8 cellular contexts compared by ENCODE assay signal in genomic region chr12:49109631-49110172, GRCh38. TPM values are rescaled to one million over a fixed set of nuclear protein-coding genes. Genes with fewer than 3 reads are reported as not detected.
DNase-seq lines count a peak whose midpoint lies in the region; ATAC-seq and TF ChIP-seq lines count a peak whose summit lies in the region.

No MANE protein-coding gene starts in this region.

- 13 to 17% methylated on average over 9 to 10 of the region's 10 CpGs for whole genome bisulfite sequencing in upper lobe of left lung, 2 donors

- TF ChIP-seq CTCF in MCF 10A (IDR thresholded peaks at IDR 0.05; ENCODE audit: unreplicated experiment) (no peak), upper lobe of left lung (IDR thresholded peaks at IDR 0.05) (no peak)

- H3K27ac ChIP-seq in upper lobe of left lung: peak overlapping the region; percentile 94 to 100 (median 98)

- peaks cover 37 to 59% (median 40%) of the 10 kb centered on the region in 4 donors for H3K4me1 ChIP-seq in upper lobe of left lung

- TSS peak; percentile 35 for BruUV-seq in MCF 10A (replicated peaks; lab: Mats Ljungman, UMichigan)

- H3K27ac Mint-ChIP-seq in MCF 10A (ENCODE audit: low read depth, unreplicated experiment): peak overlapping the region; percentile 97

- H3K27me3 Mint-ChIP-seq in activated T-cell treated with anti-CD3 and anti-CD28 coated beads, Interleukin-2, amount 50 U/mL, for 4 hours (ENCODE audit: low read depth): no peaks in the 10 kb centered on the region
- H3K27me3 Mint-ChIP-seq in MCF 10A (ENCODE audit: insufficient read depth, unreplicated experiment): no peaks in the 10 kb centered on the region

- peaks cover 0 to 23% (median 11%) of the 10 kb centered on the region in 4 donors for H3K36me3 ChIP-seq in upper lobe of left lung

- H3K36me3 Mint-ChIP-seq in activated T-cell treated with anti-CD3 and anti-CD28 coated beads, Interleukin-2, amount 50 U/mL, for 4 hours (ENCODE audit: insufficient read depth): no peaks in the 10 kb centered on the region
- no peaks in the 10 kb centered on the region for H3K36me3 Mint-ChIP-seq in MCF 10A (ENCODE audit: insufficient read depth, unreplicated experiment)

- CTCF ChIA-PET in MCF 10A (lab: Yijun Ruan, JAX): interaction anchor here (0.5 to 5.0 kb wide), 11 partner anchors 9 to 309 kb away, joined by 3 to 27 read pairs (median 7); partner anchors contain the start of gene TUBA1B

- no peak for TF ChIP-seq EP300 in upper lobe of left lung (IDR thresholded peaks at IDR 0.05)

- H3K4me1 Mint-ChIP-seq in activated T-cell treated with anti-CD3 and anti-CD28 coated beads, Interleukin-2, amount 50 U/mL, for 4 hours (ENCODE audit: low read depth): peaks cover 37% of the 10 kb centered on the region
- peaks cover 23% of the 10 kb centered on the region for H3K4me1 Mint-ChIP-seq in MCF 10A (ENCODE audit: insufficient read depth, unreplicated experiment)

- no peaks in the 10 kb centered on the region for H3K9me3 ChIP-seq in upper lobe of left lung

- no peaks in the 10 kb centered on the region for H3K9me3 Mint-ChIP-seq in activated T-cell treated with anti-CD3 and anti-CD28 coated beads, Interleukin-2, amount 50 U/mL, for 4 hours
- H3K9me3 Mint-ChIP-seq in MCF 10A (ENCODE audit: unreplicated experiment): no peaks in the 10 kb centered on the region

- ATAC-seq in activated T-cell treated with anti-CD3 and anti-CD28 coated beads, Interleukin-2, amount 50 U/mL, for 4 hours: no peak
- ATAC-seq in upper lobe of left lung (ENCODE audit: low FRiP score in 2 of 2): peak in 1 of 2 donors; percentile 2

- peak overlapping the region; percentile 82 to 97 (median 90) for H3K4me3 ChIP-seq in upper lobe of left lung

- POLR2A ChIA-PET in MCF 10A (lab: Yijun Ruan, JAX): interaction anchor here (0.5 to 7.2 kb wide), 28 partner anchors 10 to 706 kb away, joined by 3 to 150 read pairs (median 4); partner anchors contain the start of genes ADCY6, ARF3, DHH and PRKAG1

- intact Hi-C loops in MCF 10A (cut with micrococcal nuclease): loop anchor here (1.0 kb wide), 1 partner anchor 126 kb away; no protein-coding TSS in a partner anchor

- no peak for DNase-seq in activated T-cell treated with anti-CD3 and anti-CD28 coated beads, Interleukin-2, amount 50 U/mL, for 4 hours
- DNase-seq in activated T-cell treated with anti-CD3 and anti-CD28 coated beads, Interleukin-2, amount 50 U/mL, for 48 hours: no peak
- DNase-seq in MCF 10A (ENCODE audit: unreplicated experiment) (no peak), medulla oblongata (ENCODE audit: extremely low spot score) (peak; percentile 31), upper lobe of left lung (no peak), HUDEP-2 (lab: John Stamatoyannopoulos, UW; ENCODE audit: unreplicated experiment in 76 of 76) (no peak), mesenteric fat pad (ENCODE audit: low spot score) (no peak)
- no peak for DNase-seq in activated CD4-positive, CD25-positive, alpha-beta regulatory T cell treated with anti-CD3 and anti-CD28 coated beads, Interleukin-2, amount 50 U/mL, for 72 hours

- TF ChIP-seq POLR2A in upper lobe of left lung (IDR thresholded peaks at IDR 0.05): no peak

- H3K27me3 ChIP-seq in upper lobe of left lung: no peaks in the 10 kb centered on the region

- H3K4me3 Mint-ChIP-seq in activated T-cell treated with anti-CD3 and anti-CD28 coated beads, Interleukin-2, amount 50 U/mL, for 4 hours: peak overlapping the region; percentile 99
- peak overlapping the region; percentile 86 for H3K4me3 Mint-ChIP-seq in MCF 10A (ENCODE audit: unreplicated experiment)

RNA-seq across cellular contexts. Expression of gene LMBR1L, which starts 0.9 kb away (rescaled TPM):
- 10 to 100 TPM; 27.5 to 35.5 (median 28.8) TPM for total RNA-seq in activated T-cell treated with anti-CD3 and anti-CD28 coated beads, Interleukin-2, amount 50 U/mL, for 4 hours
- total RNA-seq in MCF 10A (2022) (27.8 and 35.7 TPM in 2 replicates), upper lobe of left lung (100 to 1,000 TPM in 1 of 6 donors, 10 to 100 TPM in 5; 20.4 to 108 (median 57.7) TPM), mesenteric fat pad (46.1 TPM)

RNA-seq across cellular contexts. Expression of gene DHH, which starts 15.1 kb away (rescaled TPM):
- under 1 TPM in 1 of 3 donors, not detected in 2; 0.11 TPM for total RNA-seq in activated T-cell treated with anti-CD3 and anti-CD28 coated beads, Interleukin-2, amount 50 U/mL, for 4 hours
- total RNA-seq in MCF 10A (2022): not detected in 2 replicates
- 1 to 10 TPM in 2 of 6 donors, under 1 TPM in 3, not detected in 1; 0.39 to 3.1 (median 0.76) TPM for total RNA-seq in upper lobe of left lung
- total RNA-seq in mesenteric fat pad: 1.5 TPM

RNA-seq across cellular contexts. Expression of gene TUBA1B, which starts 21.5 kb away (rescaled TPM):
- 1,000 to 10,000 TPM; 2,095 to 2,519 (median 2,182) TPM for total RNA-seq in activated T-cell treated with anti-CD3 and anti-CD28 coated beads, Interleukin-2, amount 50 U/mL, for 4 hours
- 282 and 369 TPM in 2 replicates for total RNA-seq in MCF 10A (2022)
- total RNA-seq in upper lobe of left lung: 100 to 1,000 TPM in 5 of 6 donors, 10 to 100 TPM in 1; 87.0 to 764 (median 397) TPM
- total RNA-seq in mesenteric fat pad: 737 TPM

RNA-seq across cellular contexts. Expression of gene RHEBL1, which starts 39.9 kb away (rescaled TPM):
- 1 to 10 TPM; 4.5 to 5.2 (median 4.5) TPM for total RNA-seq in activated T-cell treated with anti-CD3 and anti-CD28 coated beads, Interleukin-2, amount 50 U/mL, for 4 hours
- 0.35 and 0.93 TPM in 2 replicates for total RNA-seq in MCF 10A (2022)
- 1 to 10 TPM in 2 of 6 donors, under 1 TPM in 2, not detected in 2; 0.97 to 1.4 (median 1.2) TPM for total RNA-seq in upper lobe of left lung
- 0.42 TPM for total RNA-seq in mesenteric fat pad

RNA-seq across cellular contexts. Expression of gene KMT2D, which starts 49.1 kb away (rescaled TPM):
- 100 to 1,000 TPM; 102 to 106 (median 105) TPM for total RNA-seq in activated T-cell treated with anti-CD3 and anti-CD28 coated beads, Interleukin-2, amount 50 U/mL, for 4 hours
- total RNA-seq in MCF 10A (2022) (76.9 and 92.5 TPM in 2 replicates), upper lobe of left lung (100 to 1,000 TPM in 5 of 6 donors, 10 to 100 TPM in 1; 91.5 to 250 (median 112) TPM), mesenteric fat pad (79.7 TPM)
